ENCODE assay signal across 27 cellular contexts in the genomic region with DNA sequence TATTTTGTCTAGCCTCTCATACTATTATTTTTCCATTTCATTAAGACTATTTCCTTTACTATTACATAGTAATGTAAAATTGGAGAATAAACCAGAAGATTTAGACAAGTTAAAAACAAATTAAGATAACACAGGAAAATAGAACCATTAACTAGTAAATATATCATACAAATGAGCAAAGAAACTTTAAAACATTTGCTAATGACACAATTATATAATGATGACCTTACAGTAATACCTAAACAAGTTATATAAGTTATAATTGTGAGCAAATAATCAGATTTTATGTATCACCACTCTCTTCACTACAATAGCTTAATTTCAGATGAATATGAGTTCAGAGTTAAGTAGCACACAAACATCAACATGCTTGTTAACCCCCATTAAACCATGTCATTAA.
"Had no signal": no experiment of that assay in that cellular context is flagged by ENCODE, and none has a peak within 500 bp of the region (broad histone marks: within the 10 kb centered on the region; RNA-seq: fewer than 3 reads in every experiment).

No MANE protein-coding gene starts in this region.

- H3K4me3 Mint-ChIP-seq: activated B cell treated with CpG ODN at 0.5 μM for 24 hours; activated CD4-positive, alpha-beta memory T cell treated with anti-CD3 and anti-CD28 coated beads, Interleukin-2, amount 10 ng/mL, durations not matched to agents 7 days and 5 days; activated CD4-positive, alpha-beta T cell treated with anti-CD3 and anti-CD28 coated beads, Interleukin-2, amount 10 ng/mL, durations not matched to agents 7 days and 5 days; activated naive CD4-positive, alpha-beta T cell treated with anti-CD3 and anti-CD28 coated beads, Interleukin-2, amount 10 ng/mL, durations not matched to agents 7 days and 5 days; activated naive CD8-positive, alpha-beta T cell treated with anti-CD3 and anti-CD28 coated beads for 36 hours; activated T-cell treated with anti-CD3 and anti-CD28 coated beads, Interleukin-2, amount 50 U/mL, for 72 hours; T-helper 17 cell had no signal

- H3K27ac ChIP-seq: adrenal gland, Peyer's patch, RWPE1, SJSA1 had no signal

- H3K27ac Mint-ChIP-seq: activated B cell treated with CpG ODN at 0.5 μM for 24 hours; activated CD4-positive, alpha-beta memory T cell treated with anti-CD3 and anti-CD28 coated beads, Interleukin-2, amount 10 ng/mL, durations not matched to agents 7 days and 5 days; activated CD4-positive, alpha-beta T cell treated with anti-CD3 and anti-CD28 coated beads, Interleukin-2, amount 10 ng/mL, durations not matched to agents 7 days and 5 days; activated naive CD4-positive, alpha-beta T cell treated with anti-CD3 and anti-CD28 coated beads, Interleukin-2, amount 10 ng/mL, durations not matched to agents 7 days and 5 days; activated naive CD8-positive, alpha-beta T cell treated with anti-CD3 and anti-CD28 coated beads for 36 hours; activated T-cell treated with anti-CD3 and anti-CD28 coated beads, Interleukin-2, amount 50 U/mL, for 72 hours; activated T-helper 2 cell treated with anti-CD3 and anti-CD28 coated beads, Interferon-gamma antibody, Interleukin-2, Interleukin-4, amounts not matched to agents 10 μg/mL and 5 μg/mL and 100 μg/mL, durations not matched to agents 14 hours and 24 hours and 36 hours; T-helper 17 cell had no signal

- H3K9me3 ChIP-seq: adrenal gland, Peyer's patch, SJSA1 had no signal

- ATAC-seq: activated T-cell treated with anti-CD3 and anti-CD28 coated beads, Interleukin-2, amount 50 U/mL, for 72 hours; T-helper 17 cell had no signal

- H3K9me3 Mint-ChIP-seq: activated B cell treated with CpG ODN at 0.5 μM for 24 hours; activated CD4-positive, alpha-beta memory T cell treated with anti-CD3 and anti-CD28 coated beads, Interleukin-2, amount 10 ng/mL, durations not matched to agents 7 days and 5 days; activated CD4-positive, alpha-beta T cell treated with anti-CD3 and anti-CD28 coated beads, Interleukin-2, amount 10 ng/mL, durations not matched to agents 7 days and 5 days; activated naive CD4-positive, alpha-beta T cell treated with anti-CD3 and anti-CD28 coated beads, Interleukin-2, amount 10 ng/mL, durations not matched to agents 7 days and 5 days; activated naive CD8-positive, alpha-beta T cell treated with anti-CD3 and anti-CD28 coated beads for 36 hours; activated T-cell treated with anti-CD3 and anti-CD28 coated beads, Interleukin-2, amount 50 U/mL, for 72 hours; activated T-helper 2 cell treated with anti-CD3 and anti-CD28 coated beads, Interferon-gamma antibody, Interleukin-2, Interleukin-4, amounts not matched to agents 10 μg/mL and 5 μg/mL and 100 μg/mL, durations not matched to agents 14 hours and 24 hours and 36 hours had no signal

- H3K27me3 ChIP-seq: adrenal gland, Peyer's patch, SJSA1 had no signal

- H3K36me3 Mint-ChIP-seq: activated naive CD4-positive, alpha-beta T cell treated with anti-CD3 and anti-CD28 coated beads, Interleukin-2, amount 10 ng/mL, durations not matched to agents 7 days and 5 days; activated naive CD8-positive, alpha-beta T cell treated with anti-CD3 and anti-CD28 coated beads for 36 hours had no signal

- H3K27me3 Mint-ChIP-seq: activated B cell treated with CpG ODN at 0.5 μM for 24 hours; activated CD4-positive, alpha-beta memory T cell treated with anti-CD3 and anti-CD28 coated beads, Interleukin-2, amount 10 ng/mL, durations not matched to agents 7 days and 5 days; activated CD4-positive, alpha-beta T cell treated with anti-CD3 and anti-CD28 coated beads, Interleukin-2, amount 10 ng/mL, durations not matched to agents 7 days and 5 days; activated naive CD4-positive, alpha-beta T cell treated with anti-CD3 and anti-CD28 coated beads, Interleukin-2, amount 10 ng/mL, durations not matched to agents 7 days and 5 days; activated naive CD8-positive, alpha-beta T cell treated with anti-CD3 and anti-CD28 coated beads for 36 hours; T-helper 17 cell had no signal

- DNase-seq: activated B cell treated with CpG ODN at 0.5 μM for 24 hours; activated CD4-positive, alpha-beta memory T cell treated with anti-CD3 and anti-CD28 coated beads, Interleukin-2, amount 10 ng/mL, durations not matched to agents 7 days and 5 days; activated CD4-positive, alpha-beta T cell treated with anti-CD3 and anti-CD28 coated beads for 1 hour; activated CD4-positive, alpha-beta T cell treated with anti-CD3 and anti-CD28 coated beads, Interleukin-2, amount 10 ng/mL, durations not matched to agents 7 days and 5 days; activated gamma-delta T cell treated with Interleukin-2 at 50 U/mL for 16 hours; activated naive CD4-positive, alpha-beta T cell treated with anti-CD3 and anti-CD28 coated beads, Interleukin-2, amount 10 ng/mL, durations not matched to agents 7 days and 5 days; activated naive CD8-positive, alpha-beta T cell treated with anti-CD3 and anti-CD28 coated beads for 36 hours; activated T-cell treated with anti-CD3 and anti-CD28 coated beads for 4 hours; activated T-cell treated with anti-CD3 and anti-CD28 coated beads, Interleukin-2, amount 50 U/mL, for 72 hours; adrenal gland; anterior cingulate cortex; Kasumi-1; NCI-H1105 treated with DMSO at 0.1 percent for 48 hours; NCI-H1436 treated with DMSO at 0.1 percent for 48 hours; NCI-H187; NCI-H2081; NCI-H510A treated with DMSO at 0.1 percent for 48 hours; NCI-H69; NK-92 treated with Interleukin-12 subunit alpha and Interleukin-12 subunit beta, amount 100 ng/mL, for 24 hours; OCI-M1; Peyer's patch; Right ventricle myocardium superior; T-helper 17 cell; T-helper 9 cell had no signal

- H3K4me1 ChIP-seq: adrenal gland, Peyer's patch, SJSA1 had no signal

- H3K4me1 Mint-ChIP-seq: activated B cell treated with CpG ODN at 0.5 μM for 24 hours; activated CD4-positive, alpha-beta memory T cell treated with anti-CD3 and anti-CD28 coated beads, Interleukin-2, amount 10 ng/mL, durations not matched to agents 7 days and 5 days; activated CD4-positive, alpha-beta T cell treated with anti-CD3 and anti-CD28 coated beads, Interleukin-2, amount 10 ng/mL, durations not matched to agents 7 days and 5 days; activated naive CD4-positive, alpha-beta T cell treated with anti-CD3 and anti-CD28 coated beads, Interleukin-2, amount 10 ng/mL, durations not matched to agents 7 days and 5 days; activated naive CD8-positive, alpha-beta T cell treated with anti-CD3 and anti-CD28 coated beads for 36 hours; T-helper 17 cell had no signal

- H3K4me3 ChIP-seq: adrenal gland, Peyer's patch, SJSA1 had no signal
